In the genomic region with DNA sequence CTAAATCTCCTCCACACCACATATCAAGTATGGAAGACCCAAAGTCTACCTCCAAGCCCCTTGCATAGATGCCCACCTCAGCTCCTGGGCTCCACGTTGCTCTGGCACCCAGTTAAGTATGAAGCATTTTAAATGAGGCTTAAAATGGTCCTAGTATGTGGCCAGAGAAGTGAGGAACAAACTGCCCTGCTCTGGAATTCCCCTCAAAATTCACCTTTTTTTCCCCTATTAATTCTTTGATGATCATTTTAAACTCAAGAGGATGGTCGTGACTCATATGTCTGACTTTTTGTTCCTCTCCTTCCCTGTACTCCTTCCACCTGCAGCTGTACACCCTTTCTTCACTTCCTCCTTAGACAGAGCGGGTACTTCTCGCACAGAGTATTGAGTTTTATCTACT, we compare ENCODE assay signal across 14 cellular contexts.
A peak's percentile ranks its signal among the peaks of the same experiment; 100 is the strongest.
DNase-seq lines count a peak whose midpoint lies in the region; ATAC-seq lines count a peak whose summit lies in the region.
"Had no signal": no experiment of that assay in that cellular context is flagged by ENCODE, and none has a peak within 500 bp of the region (broad histone marks: within the 10 kb centered on the region; RNA-seq: fewer than 3 reads in every experiment).

No MANE protein-coding gene starts in this region.

- ATAC-seq in GM18498 (IDR thresholded peaks at IDR 0.05; ENCODE audit: unreplicated experiment) (peak; percentile 88), GM19455 (IDR thresholded peaks at IDR 0.05; ENCODE audit: unreplicated experiment) (peak; percentile 90), HG02870 (IDR thresholded peaks at IDR 0.05; ENCODE audit: unreplicated experiment) (peak; percentile 81), HG03520 (IDR thresholded peaks at IDR 0.05; ENCODE audit: unreplicated experiment) (peak; percentile 84)
- ATAC-seq: activated CD8-positive, alpha-beta T cell treated with anti-CD3 and anti-CD28 coated beads, Interleukin-2, amount 10 ng/mL, durations not matched to agents 7 days and 5 days had no signal

- no peak for DNase-seq in AML-193 (lab: John Stamatoyannopoulos, UW)
- DNase-seq in NCI-H510A (lab: John Stamatoyannopoulos, UW) = no peak
- no peak for DNase-seq in DMS 273 treated with DMSO at 0.1 percent for 48 hours (lab: John Stamatoyannopoulos, UW)
- no peak for DNase-seq in hepatic stellate cell (ENCODE audit: low spot score)
- DNase-seq: activated CD8-positive, alpha-beta T cell treated with anti-CD3 and anti-CD28 coated beads, Interleukin-2, amount 10 ng/mL, durations not matched to agents 7 days and 5 days; activated naive CD8-positive, alpha-beta T cell treated with anti-CD3 and anti-CD28 coated beads, Interleukin-2, amount 10 ng/mL, durations not matched to agents 7 days and 5 days; hippocampal formation; midbrain; NCI-H1436 treated with DMSO at 0.1 percent for 48 hours; tibial artery had no signal
